In the genomic region with DNA sequence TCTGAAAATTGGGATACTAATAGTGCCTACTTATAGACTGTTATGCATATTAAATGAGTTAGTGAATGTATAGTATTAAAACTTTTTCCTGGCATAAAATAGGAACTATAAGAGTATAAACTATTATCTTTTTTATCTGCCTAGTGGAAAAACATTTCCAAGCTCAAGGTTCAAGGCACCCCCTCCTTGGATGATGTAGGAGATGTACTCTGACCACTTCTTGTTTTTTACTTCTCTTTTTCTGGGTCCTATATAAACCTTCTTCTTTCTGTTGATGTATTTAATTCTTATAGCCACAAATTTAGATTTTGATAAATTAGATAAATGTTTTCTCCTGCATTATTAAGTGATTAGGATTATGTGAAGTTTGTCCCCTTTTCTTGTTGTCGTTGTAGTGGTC, we compare ENCODE assay signal across 18 cellular contexts.
A peak's percentile ranks its signal among the peaks of the same experiment; 100 is the strongest.
DNase-seq lines count a peak whose midpoint lies in the region; ATAC-seq and TF ChIP-seq lines count a peak whose summit lies in the region.
"Had no signal": no experiment of that assay in that cellular context is flagged by ENCODE, and none has a peak within 500 bp of the region (broad histone marks: within the 10 kb centered on the region; RNA-seq: fewer than 3 reads in every experiment).

No MANE protein-coding gene starts in this region.

- H3K9ac ChIP-seq in Karpas-422 (ENCODE audit: low read length), result no peak overlapping the region
- H3K9ac ChIP-seq: neural progenitor cell had no signal

- ATAC-seq in left lung (peak; percentile 52), upper lobe of right lung (peak; percentile 69), HG03175 (IDR thresholded peaks at IDR 0.05; ENCODE audit: unreplicated experiment) (no peak)
- ATAC-seq: GM23338, right cardiac atrium had no signal

- H3K4me3 ChIP-seq in Karpas-422 (ENCODE audit: low read length) (no peak overlapping the region), left lung (no peak overlapping the region), upper lobe of right lung (no peak overlapping the region)
- H3K4me3 ChIP-seq: GM23338, neural progenitor cell, testis had no signal

- no peaks in the 10 kb centered on the region for H4K20me1 ChIP-seq in Karpas-422 (ENCODE audit: insufficient read depth, low read depth, low read length)

- no peak overlapping the region for H2AFZ ChIP-seq in Karpas-422 (ENCODE audit: low read length)
- H2AFZ ChIP-seq: GM23338, neural progenitor cell had no signal

- no peaks in the 10 kb centered on the region for H3K79me2 ChIP-seq in Karpas-422 (ENCODE audit: low read length)

- no peaks in the 10 kb centered on the region for H3K9me2 ChIP-seq in Karpas-422 (replicated peaks; ENCODE audit: insufficient read depth, low read length)

- no peaks in the 10 kb centered on the region for H3K36me3 ChIP-seq in Karpas-422 (ENCODE audit: insufficient read depth, low read length)
- H3K36me3 ChIP-seq in left lung, result no peaks in the 10 kb centered on the region
- H3K36me3 ChIP-seq in upper lobe of right lung, result no peaks in the 10 kb centered on the region
- H3K36me3 ChIP-seq: neural progenitor cell had no signal

- H3K9me3 ChIP-seq in Karpas-422 (ENCODE audit: low read length) (no peaks in the 10 kb centered on the region), left lung (no peaks in the 10 kb centered on the region), upper lobe of right lung (no peaks in the 10 kb centered on the region)
- H3K9me3 ChIP-seq: testis had no signal

- H3K27ac ChIP-seq in Karpas-422 (ENCODE audit: low read length), result no peak overlapping the region
- peak overlapping the region in 1 of 2 donors; percentile 60 for H3K27ac ChIP-seq in left lung
- H3K27ac ChIP-seq in upper lobe of right lung, result peak overlapping the region; percentile 13
- H3K27ac ChIP-seq: neural progenitor cell, RWPE1, testis had no signal

- H3K4me2 ChIP-seq in Karpas-422 (ENCODE audit: low read depth, low read length, poor library complexity, severe bottlenecking), result no peak overlapping the region
- H3K4me2 ChIP-seq: GM23338, neural progenitor cell had no signal

- H3K27me3 ChIP-seq in Karpas-422 (ENCODE audit: low read length) (no peaks in the 10 kb centered on the region), left lung (no peaks in the 10 kb centered on the region), upper lobe of right lung (no peaks in the 10 kb centered on the region)
- H3K27me3 ChIP-seq: neural progenitor cell, testis had no signal

- TF ChIP-seq CTCF in left lung (IDR thresholded peaks at IDR 0.05) (no peak), upper lobe of right lung (IDR thresholded peaks at IDR 0.05) (no peak)

- intact Hi-C loops in left lung (cut with DNase I), result no loop called here
- intact Hi-C loops in upper lobe of right lung (cut with DNase I), result no loop called here

- DNase-seq in Karpas-422 (peak; percentile 49), SKM-1 (lab: John Stamatoyannopoulos, UW; ENCODE audit: unreplicated experiment) (peak; percentile 83), left lung (no peak), upper lobe of right lung (no peak), cortex of kidney (lab: John Stamatoyannopoulos, UW) (no peak), DMS53 (lab: John Stamatoyannopoulos, UW) (no peak)
- DNase-seq: activated CD4-positive, alpha-beta T cell treated with anti-CD3 and anti-CD28 coated beads, Interleukin-2, amount 10 ng/mL, durations not matched to agents 7 days and 5 days; activated naive CD4-positive, alpha-beta T cell treated with anti-CD3 and anti-CD28 coated beads, Interleukin-2, amount 10 ng/mL, durations not matched to agents 7 days and 5 days; CD4-positive, CD25-positive, alpha-beta regulatory T cell; MM.1S; NCI-H2029 treated with DMSO at 0.1 percent for 48 hours; right cardiac atrium; stimulated activated CD4-positive, alpha-beta T cell treated with anti-CD3 and anti-CD28 coated beads, Interleukin-2, amount 100 ng/mL, for 24 hours; testis had no signal

- H3K4me1 ChIP-seq in Karpas-422 (ENCODE audit: low read length) (peaks cover 26% of the 10 kb centered on the region), left lung (peaks cover 0 to 20% of the 10 kb centered on the region in 2 donors), upper lobe of right lung (no peaks in the 10 kb centered on the region)
- H3K4me1 ChIP-seq: neural progenitor cell, testis had no signal

Comparison
In these comparisons a context has a peak if more than half of its experiments do, and no peak if none do; other contexts are left out.
1. DNase-seq: peak in Karpas-422 (single experiment) and SKM-1 (single experiment); none in left lung (0 of 2), upper lobe of right lung (single experiment), cortex of kidney (single experiment) and DMS53 (single experiment).